23 cellular contexts compared by ENCODE assay signal in genomic region chr9:87573841-87574342, GRCh38.
"Had no signal": no experiment of that assay in that cellular context is flagged by ENCODE, and none has a peak within 500 bp of the region (broad histone marks: within the 10 kb centered on the region; RNA-seq: fewer than 3 reads in every experiment).

No MANE protein-coding gene starts in this region.

- H3K4me1 ChIP-seq: foreskin keratinocyte had no signal

- H3K27me3 Mint-ChIP-seq: activated CD4-positive, alpha-beta T cell treated with anti-CD3 and anti-CD28 coated beads, Interleukin-2, amount 10 ng/mL, durations not matched to agents 7 days and 5 days; activated CD8-positive, alpha-beta memory T cell treated with anti-CD3 and anti-CD28 coated beads, Interleukin-2, amount 10 ng/mL, durations not matched to agents 7 days and 5 days; activated naive CD8-positive, alpha-beta T cell treated with anti-CD3 and anti-CD28 coated beads, Interleukin-2, amount 50 U/mL, for 24 hours; brain; dendritic cell treated with granulocyte-macrophage colony-stimulating factor and Interleukin-4, amounts not matched to agents 40 ng/mL and 50 ng/mL, for 4 days; naive thymus-derived CD8-positive, alpha-beta T cell; stimulated activated memory B cell treated with anti-CD40 and anti-IgM and Interleukin-4, amounts not matched to agents 10 μg/mL and 1 μg/mL and 100 μg/mL, for 72 hours had no signal

- H3K27me3 ChIP-seq: foreskin keratinocyte, uterus had no signal

- H3K4me1 Mint-ChIP-seq: activated CD4-positive, alpha-beta T cell treated with anti-CD3 and anti-CD28 coated beads, Interleukin-2, amount 10 ng/mL, durations not matched to agents 7 days and 5 days; activated CD8-positive, alpha-beta memory T cell treated with anti-CD3 and anti-CD28 coated beads, Interleukin-2, amount 10 ng/mL, durations not matched to agents 7 days and 5 days; activated naive CD8-positive, alpha-beta T cell treated with anti-CD3 and anti-CD28 coated beads, Interleukin-2, amount 50 U/mL, for 24 hours; immature natural killer cell; stimulated activated memory B cell treated with anti-CD40 and anti-IgM and Interleukin-4, amounts not matched to agents 10 μg/mL and 1 μg/mL and 100 μg/mL, for 72 hours had no signal

- DNase-seq: activated CD4-positive, alpha-beta T cell treated with anti-CD3 and anti-CD28 coated beads, Interleukin-2, amount 10 ng/mL, durations not matched to agents 7 days and 5 days; activated CD4-positive, CD25-positive, alpha-beta regulatory T cell treated with anti-CD3 and anti-CD28 coated beads, Interleukin-2, amount 50 U/mL, for 72 hours; activated CD8-positive, alpha-beta memory T cell treated with anti-CD3 and anti-CD28 coated beads, Interleukin-2, amount 10 ng/mL, durations not matched to agents 7 days and 5 days; activated CD8-positive, alpha-beta T cell treated with anti-CD3 and anti-CD28 coated beads for 36 hours; activated effector memory CD4-positive, alpha-beta T cell treated with anti-CD3 and anti-CD28 coated beads, Interleukin-2, amount 50 U/mL, for 16 hours; activated naive CD4-positive, alpha-beta T cell treated with anti-CD3 and anti-CD28 coated beads, Interleukin-2, amount 50 U/mL, for 16 hours; activated naive CD8-positive, alpha-beta T cell treated with anti-CD3 and anti-CD28 coated beads, Interleukin-2, amount 50 U/mL, for 24 hours; activated T-cell treated with anti-CD3 and anti-CD28 coated beads for 4 hours; caudate nucleus; effector CD4-positive, alpha-beta T cell; foreskin keratinocyte; immature natural killer cell; kidney glomerular epithelial cell; left ventricle myocardium inferior; naive thymus-derived CD8-positive, alpha-beta T cell; stimulated activated CD4-positive, alpha-beta T cell treated with anti-CD3 and anti-CD28 coated beads, Interleukin-2, amount 100 ng/mL, for 24 hours; uterus; WERI-Rb-1 had no signal

- H3K27ac ChIP-seq: foreskin keratinocyte, left ventricle myocardium inferior, prostate gland, uterus, WERI-Rb-1 had no signal

- H3K27ac Mint-ChIP-seq: activated CD4-positive, alpha-beta T cell treated with anti-CD3 and anti-CD28 coated beads, Interleukin-2, amount 10 ng/mL, durations not matched to agents 7 days and 5 days; activated CD8-positive, alpha-beta memory T cell treated with anti-CD3 and anti-CD28 coated beads, Interleukin-2, amount 10 ng/mL, durations not matched to agents 7 days and 5 days; activated CD8-positive, alpha-beta T cell treated with anti-CD3 and anti-CD28 coated beads for 36 hours; activated naive CD8-positive, alpha-beta T cell treated with anti-CD3 and anti-CD28 coated beads, Interleukin-2, amount 50 U/mL, for 24 hours; brain; dendritic cell treated with granulocyte-macrophage colony-stimulating factor and Interleukin-4, amounts not matched to agents 40 ng/mL and 50 ng/mL, for 4 days; immature natural killer cell; naive thymus-derived CD8-positive, alpha-beta T cell; stimulated activated memory B cell treated with anti-CD40 and anti-IgM and Interleukin-4, amounts not matched to agents 10 μg/mL and 1 μg/mL and 100 μg/mL, for 72 hours had no signal

- H3K36me3 ChIP-seq: left ventricle myocardium inferior, prostate gland, uterus, WERI-Rb-1 had no signal

- H3K4me3 Mint-ChIP-seq: activated CD4-positive, alpha-beta T cell treated with anti-CD3 and anti-CD28 coated beads, Interleukin-2, amount 10 ng/mL, durations not matched to agents 7 days and 5 days; activated CD8-positive, alpha-beta memory T cell treated with anti-CD3 and anti-CD28 coated beads, Interleukin-2, amount 10 ng/mL, durations not matched to agents 7 days and 5 days; activated CD8-positive, alpha-beta T cell treated with anti-CD3 and anti-CD28 coated beads for 36 hours; activated naive CD8-positive, alpha-beta T cell treated with anti-CD3 and anti-CD28 coated beads, Interleukin-2, amount 50 U/mL, for 24 hours; brain; dendritic cell treated with granulocyte-macrophage colony-stimulating factor and Interleukin-4, amounts not matched to agents 40 ng/mL and 50 ng/mL, for 4 days; immature natural killer cell; mesothelial cell of epicardium; naive thymus-derived CD8-positive, alpha-beta T cell; stimulated activated memory B cell treated with anti-CD40 and anti-IgM and Interleukin-4, amounts not matched to agents 10 μg/mL and 1 μg/mL and 100 μg/mL, for 72 hours had no signal

- H3K36me3 Mint-ChIP-seq: activated CD8-positive, alpha-beta memory T cell treated with anti-CD3 and anti-CD28 coated beads, Interleukin-2, amount 10 ng/mL, durations not matched to agents 7 days and 5 days; immature natural killer cell; mesothelial cell of epicardium; naive thymus-derived CD8-positive, alpha-beta T cell; stimulated activated memory B cell treated with anti-CD40 and anti-IgM and Interleukin-4, amounts not matched to agents 10 μg/mL and 1 μg/mL and 100 μg/mL, for 72 hours had no signal

- H3K9me3 ChIP-seq: left ventricle myocardium inferior, prostate gland, uterus had no signal

- H3K4me3 ChIP-seq: left ventricle myocardium inferior, prostate gland, uterus had no signal

- ATAC-seq: activated CD8-positive, alpha-beta memory T cell treated with anti-CD3 and anti-CD28 coated beads, Interleukin-2, amount 10 ng/mL, durations not matched to agents 7 days and 5 days; activated CD8-positive, alpha-beta T cell treated with anti-CD3 and anti-CD28 coated beads for 36 hours; activated naive CD8-positive, alpha-beta T cell treated with anti-CD3 and anti-CD28 coated beads, Interleukin-2, amount 50 U/mL, for 24 hours; foreskin keratinocyte; naive thymus-derived CD8-positive, alpha-beta T cell; stimulated activated memory B cell treated with anti-CD40 and anti-IgM and Interleukin-4, amounts not matched to agents 10 μg/mL and 1 μg/mL and 100 μg/mL, for 72 hours had no signal

- H3K9me3 Mint-ChIP-seq: activated CD4-positive, alpha-beta T cell treated with anti-CD3 and anti-CD28 coated beads, Interleukin-2, amount 10 ng/mL, durations not matched to agents 7 days and 5 days; activated CD8-positive, alpha-beta T cell treated with anti-CD3 and anti-CD28 coated beads for 36 hours; activated naive CD8-positive, alpha-beta T cell treated with anti-CD3 and anti-CD28 coated beads, Interleukin-2, amount 50 U/mL, for 24 hours; brain; dendritic cell treated with granulocyte-macrophage colony-stimulating factor and Interleukin-4, amounts not matched to agents 40 ng/mL and 50 ng/mL, for 4 days; immature natural killer cell; mesothelial cell of epicardium; naive thymus-derived CD8-positive, alpha-beta T cell; stimulated activated memory B cell treated with anti-CD40 and anti-IgM and Interleukin-4, amounts not matched to agents 10 μg/mL and 1 μg/mL and 100 μg/mL, for 72 hours had no signal
